In the genomic region with DNA sequence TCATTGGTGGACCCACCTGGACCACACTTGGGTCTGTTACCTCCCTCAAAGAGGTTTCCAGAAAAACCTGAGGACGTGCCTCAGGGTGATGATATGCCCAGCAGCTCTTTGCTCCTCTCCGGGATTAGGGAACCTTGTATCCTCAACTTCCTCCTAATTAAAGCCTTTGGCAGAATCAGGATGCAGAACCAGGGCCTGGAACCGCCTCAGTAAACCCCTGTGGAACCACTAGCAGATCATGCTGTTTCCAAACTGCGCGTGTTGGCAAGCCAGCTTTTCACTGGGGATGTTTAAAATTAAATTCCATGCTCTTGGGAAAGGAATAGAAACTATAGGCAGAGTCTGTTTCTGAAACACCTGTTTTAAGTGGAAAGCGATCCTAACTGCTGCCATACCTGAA, we compare ENCODE assay signal across 1 cellular context.
TF ChIP-seq lines count a peak whose summit lies in the region.

No MANE protein-coding gene starts in this region.

TF ChIP-seq in HepG2, 621 proteins besides CTCF, POLR2A, EP300 and RAD21 (continued from another document):
- TF ChIP-seq, protein P1, sequence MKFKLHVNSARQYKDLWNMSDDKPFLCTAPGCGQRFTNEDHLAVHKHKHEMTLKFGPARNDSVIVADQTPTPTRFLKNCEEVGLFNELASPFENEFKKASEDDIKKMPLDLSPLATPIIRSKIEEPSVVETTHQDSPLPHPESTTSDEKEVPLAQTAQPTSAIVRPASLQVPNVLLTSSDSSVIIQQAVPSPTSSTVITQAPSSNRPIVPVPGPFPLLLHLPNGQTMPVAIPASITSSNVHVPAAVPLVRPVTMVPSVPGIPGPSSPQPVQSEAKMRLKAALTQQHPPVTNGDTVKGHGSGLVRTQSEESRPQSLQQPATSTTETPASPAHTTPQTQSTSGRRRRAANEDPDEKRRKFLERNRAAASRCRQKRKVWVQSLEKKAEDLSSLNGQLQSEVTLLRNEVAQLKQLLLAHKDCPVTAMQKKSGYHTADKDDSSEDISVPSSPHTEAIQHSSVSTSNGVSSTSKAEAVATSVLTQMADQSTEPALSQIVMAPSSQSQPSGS (CRISPR knock-in tag; IDR thresholded peaks at IDR 0.05): no peak
